ENCODE assay signal across 5 cellular contexts in the genomic region with DNA sequence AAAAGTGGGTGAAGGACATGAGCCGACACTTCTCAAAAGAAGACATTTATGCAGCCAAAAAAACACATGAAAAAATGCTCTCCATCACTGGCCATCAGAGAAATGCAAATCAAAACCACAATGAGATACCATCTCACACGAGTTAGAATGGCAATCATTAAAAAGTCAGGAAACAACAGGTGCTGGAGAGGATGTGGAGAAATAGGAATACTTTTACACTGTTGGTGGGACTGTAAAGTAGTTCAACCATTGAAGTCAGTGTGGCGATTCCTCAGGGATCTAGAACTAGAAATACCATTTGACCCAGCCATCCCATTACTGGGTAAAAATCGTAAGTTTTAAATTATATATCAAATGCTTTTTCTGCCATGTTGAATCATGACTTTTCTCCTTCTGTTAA. TPM values are rescaled to one million over a fixed set of nuclear protein-coding genes. Genes with fewer than 3 reads are reported as not detected.
"Had no signal": no experiment of that assay in that cellular context is flagged by ENCODE, and none has a peak within 500 bp of the region (broad histone marks: within the 10 kb centered on the region; RNA-seq: fewer than 3 reads in every experiment).

No MANE protein-coding gene starts in this region.

RNA-seq across cellular contexts. Expression of a gene that starts 54.8 kb away (rescaled TPM):
- total RNA-seq: naive thymus-derived CD4-positive, alpha-beta T cell; naive thymus-derived CD8-positive, alpha-beta T cell; natural killer cell; natural killer cell treated with Interleukin-12 subunit alpha and Interleukin-12 subunit beta and Interleukin-15 and Interleukin-18, amount 100 ng/mL, for 72 hours; progenitor cell of endocrine pancreas had no signal
- polyA plus RNA-seq: naive thymus-derived CD4-positive, alpha-beta T cell; naive thymus-derived CD8-positive, alpha-beta T cell had no signal
